Comparison of ENCODE assay signal across 9 cellular contexts in the genomic region with DNA sequence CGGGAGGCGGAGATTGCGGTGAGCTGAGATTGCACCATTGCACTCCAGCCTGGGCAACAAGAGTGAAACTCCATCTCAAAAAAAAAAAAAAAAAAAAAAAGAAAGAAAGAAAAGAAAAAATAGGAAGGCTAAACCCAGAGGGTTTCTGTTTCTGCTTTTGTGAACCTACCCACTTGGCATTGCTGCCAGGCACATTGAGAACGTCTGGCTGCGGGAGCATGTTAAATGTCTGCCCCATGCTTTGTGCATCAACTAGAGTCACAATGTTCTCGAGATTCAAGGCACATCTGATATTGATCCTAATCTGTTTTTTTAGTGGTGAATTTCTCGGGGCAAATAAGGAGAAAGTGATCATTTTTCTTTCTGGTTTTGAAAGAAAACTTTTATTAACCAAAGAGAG. TPM values are rescaled to one million over a fixed set of nuclear protein-coding genes. Genes with fewer than 3 reads are reported as not detected.
DNase-seq lines count a peak whose midpoint lies in the region; ATAC-seq, FAIRE-seq and TF ChIP-seq lines count a peak whose summit lies in the region.
"Had no signal": no experiment of that assay in that cellular context is flagged by ENCODE, and none has a peak within 500 bp of the region (broad histone marks: within the 10 kb centered on the region; RNA-seq: fewer than 3 reads in every experiment).

No MANE protein-coding gene starts in this region.

- TF ChIP-seq CTCF in right lobe of liver (IDR thresholded peaks at IDR 0.05) (no peak), HepG2 (CRISPR knock-in tag; IDR thresholded peaks at IDR 0.05) (no peak)

- peaks cover 37% of the 10 kb centered on the region for H3K4me1 Mint-ChIP-seq in activated T-helper 2 cell treated with anti-CD3 and anti-CD28 coated beads, Interferon-gamma antibody, Interleukin-2, Interleukin-4, amounts not matched to agents 10 μg/mL and 5 μg/mL and 100 μg/mL, durations not matched to agents 14 hours and 24 hours and 36 hours (ENCODE audit: low read depth)
- H3K4me1 Mint-ChIP-seq in naive thymus-derived CD8-positive, alpha-beta T cell, result peaks cover 26 to 64% (median 45%) of the 10 kb centered on the region in 4 donors

- TF ChIP-seq RAD21 in HepG2 (CRISPR knock-in tag; IDR thresholded peaks at IDR 0.05), result no peak

- H3K4me2 ChIP-seq in HepG2 (ENCODE audit: low read depth, low read length), result no peak overlapping the region

- peak overlapping the region; percentile 56 for H3K27ac Mint-ChIP-seq in activated T-helper 2 cell treated with anti-CD3 and anti-CD28 coated beads, Interferon-gamma antibody, Interleukin-2, Interleukin-4, amounts not matched to agents 10 μg/mL and 5 μg/mL and 100 μg/mL, durations not matched to agents 14 hours and 24 hours and 36 hours
- H3K27ac Mint-ChIP-seq in naive thymus-derived CD8-positive, alpha-beta T cell, result peak overlapping the region; percentile 79 to 99 (median 92)

- ATAC-seq in right lobe of liver (no peak), HepG2 (no peak)
- ATAC-seq in naive thymus-derived CD8-positive, alpha-beta T cell, result no peak

- peaks cover 29% of the 10 kb centered on the region for H3K36me3 Mint-ChIP-seq in activated T-helper 2 cell treated with anti-CD3 and anti-CD28 coated beads, Interferon-gamma antibody, Interleukin-2, Interleukin-4, amounts not matched to agents 10 μg/mL and 5 μg/mL and 100 μg/mL, durations not matched to agents 14 hours and 24 hours and 36 hours (ENCODE audit: low read depth)
- H3K36me3 Mint-ChIP-seq in naive thymus-derived CD8-positive, alpha-beta T cell, result peaks cover 0 to 6% (median 3%) of the 10 kb centered on the region in 3 donors

- TF ChIP-seq POLR2A in right lobe of liver (IDR thresholded peaks at IDR 0.05) (no peak), HepG2 (IDR thresholded peaks at IDR 0.05; ENCODE audit: insufficient read depth in 1 of 2, low read depth in 2 of 2, low read length in 2 of 2) (no peak)

- H3K9me3 ChIP-seq in right lobe of liver (no peaks in the 10 kb centered on the region), HepG2 (ENCODE audit: low read length) (no peaks in the 10 kb centered on the region)

- TF ChIP-seq EP300 in HepG2 (IDR thresholded peaks at IDR 0.05; ENCODE audit: low read depth in 2 of 2, low read length in 2 of 2) (no peak), HepG2 (CRISPR knock-in tag; IDR thresholded peaks at IDR 0.05; ENCODE audit: borderline replicate concordance) (no peak)

- H3K9ac ChIP-seq in HepG2 (ENCODE audit: insufficient read depth, low read depth, low read length), result no peak overlapping the region

- no TSS peak for BruUV-seq in HepG2 (replicated peaks; lab: Mats Ljungman, UMichigan)

- CTCF ChIA-PET in HepG2 (lab: Yijun Ruan, JAX; ENCODE audit: low intra/inter-chr PET ratio, low total read pairs), result no interaction called here

- peak overlapping the region in 2 of 3 donors; percentile 79 to 86 for H3K27ac ChIP-seq in right lobe of liver
- H3K27ac ChIP-seq in HepG2 (ENCODE audit: extremely low read length, insufficient read depth, low read length), result no peak overlapping the region

- no peaks in the 10 kb centered on the region for H3K9me3 Mint-ChIP-seq in activated T-helper 2 cell treated with anti-CD3 and anti-CD28 coated beads, Interferon-gamma antibody, Interleukin-2, Interleukin-4, amounts not matched to agents 10 μg/mL and 5 μg/mL and 100 μg/mL, durations not matched to agents 14 hours and 24 hours and 36 hours
- no peaks in the 10 kb centered on the region for H3K9me3 Mint-ChIP-seq in naive thymus-derived CD8-positive, alpha-beta T cell

- H4K20me1 ChIP-seq in HepG2 (ENCODE audit: insufficient read depth, low read length), result no peaks in the 10 kb centered on the region

- H3K27me3 ChIP-seq in right lobe of liver, result no peaks in the 10 kb centered on the region
- H3K27me3 ChIP-seq in HepG2 (ENCODE audit: control insufficient read depth in 1 of 2, insufficient read depth in 2 of 2, low read length in 2 of 2), result no peaks in the 10 kb centered on the region; a peak in 1 of 5 replicates

- no peak for FAIRE-seq in HepG2 (lab: Jason Lieb, UNC)

- DNase-seq in right lobe of liver, result no peak
- no peak for DNase-seq in HepG2 (ENCODE audit: low spot score)
- no peak for DNase-seq in activated T-helper 2 cell treated with anti-CD3 and anti-CD28 coated beads, Interferon-gamma antibody, Interleukin-2, Interleukin-4, amounts not matched to agents 10 μg/mL and 5 μg/mL and 100 μg/mL, durations not matched to agents 14 hours and 24 hours and 36 hours (ENCODE audit: low spot score)
- DNase-seq in naive thymus-derived CD8-positive, alpha-beta T cell, result no peak
- no peak for DNase-seq in OCI-M2 (lab: John Stamatoyannopoulos, UW; ENCODE audit: unreplicated experiment)
- DNase-seq in SHP77 (lab: John Stamatoyannopoulos, UW), result no peak
- no peak for DNase-seq in COLO668 (lab: John Stamatoyannopoulos, UW; ENCODE audit: unreplicated experiment)
- no peak for DNase-seq in ureter (ENCODE audit: low spot score)
- DNase-seq: NCI-H774 had no signal

- H3K36me3 ChIP-seq in right lobe of liver, result no peaks in the 10 kb centered on the region
- H3K36me3 ChIP-seq in HepG2 (replicated peaks in 1 of 2; ENCODE audit: control insufficient read depth in 1 of 2, insufficient read depth in 2 of 2, low read length in 2 of 2), result no peaks in the 10 kb centered on the region

- H3K27me3 Mint-ChIP-seq in activated T-helper 2 cell treated with anti-CD3 and anti-CD28 coated beads, Interferon-gamma antibody, Interleukin-2, Interleukin-4, amounts not matched to agents 10 μg/mL and 5 μg/mL and 100 μg/mL, durations not matched to agents 14 hours and 24 hours and 36 hours (ENCODE audit: low read depth), result no peaks in the 10 kb centered on the region
- H3K27me3 Mint-ChIP-seq in naive thymus-derived CD8-positive, alpha-beta T cell, result no peaks in the 10 kb centered on the region

- intact Hi-C loops in right lobe of liver (cut with DNase I) (no loop called here), HepG2 (cut with micrococcal nuclease; ENCODE audit: unreplicated experiment) (no loop called here)
- intact Hi-C loops in activated T-helper 2 cell treated with anti-CD3 and anti-CD28 coated beads, Interferon-gamma antibody, Interleukin-2, Interleukin-4, amounts not matched to agents 10 μg/mL and 5 μg/mL and 100 μg/mL, durations not matched to agents 14 hours and 24 hours and 36 hours (cut with micrococcal nuclease), result no loop called here

- in situ Hi-C loops in HepG2 (cut with HindIII; ENCODE audit: extremely low pct_ligation_motif_present, low pct_unique_long_range_greater_than_20kb), result no loop called here

- H3K4me3 Mint-ChIP-seq in activated T-helper 2 cell treated with anti-CD3 and anti-CD28 coated beads, Interferon-gamma antibody, Interleukin-2, Interleukin-4, amounts not matched to agents 10 μg/mL and 5 μg/mL and 100 μg/mL, durations not matched to agents 14 hours and 24 hours and 36 hours (ENCODE audit: low read depth), result peak overlapping the region; percentile 18
- H3K4me3 Mint-ChIP-seq in naive thymus-derived CD8-positive, alpha-beta T cell, result peak overlapping the region in 8 of 10 donors; percentile 79 to 94 (median 86)

- POLR2A ChIA-PET in HepG2 (lab: Yijun Ruan, JAX), result interaction anchor here (3.7 kb wide), 1 partner anchor 27 kb away, joined by 14 read pairs; no protein-coding TSS in a partner anchor
- POLR2A ChIA-PET in naive thymus-derived CD8-positive, alpha-beta T cell (lab: Charles Lee), result interaction anchor here (1.1 to 2.3 kb wide), 9 partner anchors 8 to 105 kb away, joined by 3 to 12 read pairs (median 5); no protein-coding TSS in a partner anchor

- peaks cover 31% of the 10 kb centered on the region for H3K79me2 ChIP-seq in HepG2 (ENCODE audit: insufficient read depth, low read length)

- H2AFZ ChIP-seq in HepG2 (ENCODE audit: low read length), result no peak overlapping the region

- H3K4me3 ChIP-seq in right lobe of liver (no peak overlapping the region), HepG2 (replicated peaks in 1 of 3; ENCODE audit: insufficient read depth in 1 of 3, low read depth in 2 of 3, low read length in 3 of 3) (no peak overlapping the region)

- H3K4me1 ChIP-seq in right lobe of liver, result peaks cover 0 to 54% (median 29%) of the 10 kb centered on the region in 4 donors
- peaks cover 62% of the 10 kb centered on the region for H3K4me1 ChIP-seq in HepG2 (ENCODE audit: insufficient read depth, low read length)

- WGBS in right lobe of liver (ENCODE audit: insufficient coverage, low coverage, low lambda C conversion rate, missing lambda C conversion rate), result 31% methylated on average over 7 of the region's 7 CpGs
- 90% methylated on average over 7 of the region's 7 CpGs for WGBS in HepG2 (ENCODE audit: low lambda C conversion rate)

RNA-seq across cellular contexts. Expression of gene SLC25A25, which starts 2.8 kb away (rescaled TPM):
- total RNA-seq in right lobe of liver (10 to 100 TPM; 21.2 to 81.5 (median 53.3) TPM), HepG2 (2016; rRNA removed; fragmentation: Illumina TruSeq; extraction: Trizol) (18.5 and 24.8 TPM in 2 replicates), ureter (21.7 TPM)
- 4.5 and 5.1 TPM in 2 replicates for total RNA-seq in HepG2 (2016; cell fraction: cytosol; rRNA removed; fragmentation: Illumina TruSeq; extraction: Trizol; ENCODE audit: low read depth)
- total RNA-seq in HepG2 (2016; cell fraction: insoluble cytoplasmic fraction; rRNA removed; fragmentation: Illumina TruSeq; extraction: Trizol), result 16.4 and 24.3 TPM in 2 replicates
- total RNA-seq in HepG2 (2016; cell fraction: membrane; rRNA removed; fragmentation: Illumina TruSeq; extraction: Trizol), result 10.5 and 11.1 TPM in 2 replicates
- total RNA-seq in HepG2 (2016; cell fraction: nucleus; rRNA removed; fragmentation: Illumina TruSeq; extraction: Trizol), result 21.4 and 25.1 TPM in 2 replicates
- 10.5 and 16.7 TPM in 2 replicates for polyA plus RNA-seq in HepG2 (2011; rRNA removed)
- 10.7 and 11.2 TPM in 2 replicates for polyA plus RNA-seq in HepG2 (2011; cell fraction: cytosol; rRNA removed)
- polyA plus RNA-seq in HepG2 (2011; cell fraction: nucleus; rRNA removed), result 26.1 and 29.6 TPM in 2 replicates
- 12.9 and 15.5 TPM in 2 replicates for polyA plus RNA-seq in HepG2 (2012)
- 1.1 and 1.3 TPM in 2 replicates for polyA plus RNA-seq in HepG2 (2016; cell fraction: cytosol; fragmentation: Illumina TruSeq; extraction: Trizol; ENCODE audit: low read depth)
- polyA plus RNA-seq in HepG2 (2016; cell fraction: insoluble cytoplasmic fraction; fragmentation: Illumina TruSeq; extraction: Trizol; ENCODE audit: low read depth), result 11.6 and 13.1 TPM in 2 replicates
- 2.6 and 2.7 TPM in 2 replicates for polyA plus RNA-seq in HepG2 (2016; cell fraction: membrane; fragmentation: Illumina TruSeq; extraction: Trizol; ENCODE audit: low read depth)
- 31.1 and 36.4 TPM in 2 replicates for polyA plus RNA-seq in HepG2 (2016; cell fraction: nucleus; fragmentation: Illumina TruSeq; extraction: Trizol; ENCODE audit: insufficient read depth, low read depth)
- 20.5 and 28.1 TPM in 2 replicates for polyA minus RNA-seq in HepG2 (2011; rRNA and poly(A)+ RNA removed; ENCODE audit: low replicate concordance)
- 10.0 and 10.2 TPM in 2 replicates for polyA minus RNA-seq in HepG2 (2011; cell fraction: cytosol; rRNA and poly(A)+ RNA removed)
- 14.4 and 26.1 TPM in 2 replicates for polyA minus RNA-seq in HepG2 (2011; cell fraction: nucleus; rRNA and poly(A)+ RNA removed)
- total RNA-seq in activated T-helper 2 cell treated with anti-CD3 and anti-CD28 coated beads, Interferon-gamma antibody, Interleukin-2, Interleukin-4, amounts not matched to agents 10 μg/mL and 5 μg/mL and 100 μg/mL, durations not matched to agents 14 hours and 24 hours and 36 hours, result 11.3 and 11.9 TPM in 2 replicates
- total RNA-seq in naive thymus-derived CD8-positive, alpha-beta T cell, result 10 to 100 TPM; 18.6 to 18.9 TPM
- 10 to 100 TPM; 12.1 to 17.8 (median 13.8) TPM for polyA plus RNA-seq in naive thymus-derived CD8-positive, alpha-beta T cell

RNA-seq across cellular contexts. Expression of gene NAIF1, which starts 3.8 kb away (rescaled TPM):
- 1 to 10 TPM; 3.9 to 6.8 (median 5.7) TPM for total RNA-seq in right lobe of liver
- 6.0 and 6.6 TPM in 2 replicates for total RNA-seq in HepG2 (2016; rRNA removed; fragmentation: Illumina TruSeq; extraction: Trizol)
- 3.1 and 4.1 TPM in 2 replicates for total RNA-seq in HepG2 (2016; cell fraction: cytosol; rRNA removed; fragmentation: Illumina TruSeq; extraction: Trizol; ENCODE audit: low read depth)
- 6.0 and 6.4 TPM in 2 replicates for total RNA-seq in HepG2 (2016; cell fraction: insoluble cytoplasmic fraction; rRNA removed; fragmentation: Illumina TruSeq; extraction: Trizol)
- total RNA-seq in HepG2 (2016; cell fraction: membrane; rRNA removed; fragmentation: Illumina TruSeq; extraction: Trizol), result 5.7 and 6.1 TPM in 2 replicates
- total RNA-seq in HepG2 (2016; cell fraction: nucleus; rRNA removed; fragmentation: Illumina TruSeq; extraction: Trizol), result 2.9 and 4.1 TPM in 2 replicates
- 6.9 TPM in 2 replicates for polyA plus RNA-seq in HepG2 (2011; rRNA removed)
- 4.9 and 6.4 TPM in 2 replicates for polyA plus RNA-seq in HepG2 (2011; cell fraction: cytosol; rRNA removed)
- polyA plus RNA-seq in HepG2 (2011; cell fraction: nucleus; rRNA removed), result 3.8 and 4.0 TPM in 2 replicates
- polyA plus RNA-seq in HepG2 (2012), result 3.0 and 3.8 TPM in 2 replicates
- 2.4 and 2.6 TPM in 2 replicates for polyA plus RNA-seq in HepG2 (2016; cell fraction: cytosol; fragmentation: Illumina TruSeq; extraction: Trizol; ENCODE audit: low read depth)
- 5.2 and 5.7 TPM in 2 replicates for polyA plus RNA-seq in HepG2 (2016; cell fraction: insoluble cytoplasmic fraction; fragmentation: Illumina TruSeq; extraction: Trizol; ENCODE audit: low read depth)
- 3.5 and 3.9 TPM in 2 replicates for polyA plus RNA-seq in HepG2 (2016; cell fraction: membrane; fragmentation: Illumina TruSeq; extraction: Trizol; ENCODE audit: low read depth)
- 4.9 and 5.1 TPM in 2 replicates for polyA plus RNA-seq in HepG2 (2016; cell fraction: nucleus; fragmentation: Illumina TruSeq; extraction: Trizol; ENCODE audit: insufficient read depth, low read depth)
- 8.2 and 13.2 TPM in 2 replicates for polyA minus RNA-seq in HepG2 (2011; rRNA and poly(A)+ RNA removed; ENCODE audit: low replicate concordance)
- 3.2 and 6.0 TPM in 2 replicates for polyA minus RNA-seq in HepG2 (2011; cell fraction: cytosol; rRNA and poly(A)+ RNA removed)
- polyA minus RNA-seq in HepG2 (2011; cell fraction: nucleus; rRNA and poly(A)+ RNA removed), result 1.5 and 2.1 TPM in 2 replicates
- total RNA-seq in activated T-helper 2 cell treated with anti-CD3 and anti-CD28 coated beads, Interferon-gamma antibody, Interleukin-2, Interleukin-4, amounts not matched to agents 10 μg/mL and 5 μg/mL and 100 μg/mL, durations not matched to agents 14 hours and 24 hours and 36 hours, result 10.2 and 10.5 TPM in 2 replicates
- total RNA-seq in naive thymus-derived CD8-positive, alpha-beta T cell, result 10 to 100 TPM; 14.3 to 18.3 TPM
- polyA plus RNA-seq in naive thymus-derived CD8-positive, alpha-beta T cell, result 10 to 100 TPM; 10.1 to 13.3 (median 11.3) TPM
- 6.9 TPM for total RNA-seq in ureter

RNA-seq across cellular contexts. Expression of gene PTGES2, which starts 56.7 kb away (rescaled TPM):
- total RNA-seq in right lobe of liver (10 to 100 TPM; 27.2 to 67.2 (median 30.5) TPM), HepG2 (2016; rRNA removed; fragmentation: Illumina TruSeq; extraction: Trizol) (68.5 and 79.8 TPM in 2 replicates), ureter (87.8 TPM)
- total RNA-seq in HepG2 (2016; cell fraction: cytosol; rRNA removed; fragmentation: Illumina TruSeq; extraction: Trizol; ENCODE audit: low read depth), result 176 and 179 TPM in 2 replicates
- 65.6 and 85.2 TPM in 2 replicates for total RNA-seq in HepG2 (2016; cell fraction: insoluble cytoplasmic fraction; rRNA removed; fragmentation: Illumina TruSeq; extraction: Trizol)
- 80.3 and 84.6 TPM in 2 replicates for total RNA-seq in HepG2 (2016; cell fraction: membrane; rRNA removed; fragmentation: Illumina TruSeq; extraction: Trizol)
- 40.6 and 44.2 TPM in 2 replicates for total RNA-seq in HepG2 (2016; cell fraction: nucleus; rRNA removed; fragmentation: Illumina TruSeq; extraction: Trizol)
- 63.7 and 67.2 TPM in 2 replicates for polyA plus RNA-seq in HepG2 (2011; rRNA removed)
- 53.6 and 85.6 TPM in 2 replicates for polyA plus RNA-seq in HepG2 (2011; cell fraction: cytosol; rRNA removed)
- 128 and 148 TPM in 2 replicates for polyA plus RNA-seq in HepG2 (2011; cell fraction: nucleus; rRNA removed)
- 39.6 and 40.6 TPM in 2 replicates for polyA plus RNA-seq in HepG2 (2012)
- 61.1 and 71.8 TPM in 2 replicates for polyA plus RNA-seq in HepG2 (2016; cell fraction: cytosol; fragmentation: Illumina TruSeq; extraction: Trizol; ENCODE audit: low read depth)
- 67.8 and 88.5 TPM in 2 replicates for polyA plus RNA-seq in HepG2 (2016; cell fraction: insoluble cytoplasmic fraction; fragmentation: Illumina TruSeq; extraction: Trizol; ENCODE audit: low read depth)
- 68.9 and 78.2 TPM in 2 replicates for polyA plus RNA-seq in HepG2 (2016; cell fraction: membrane; fragmentation: Illumina TruSeq; extraction: Trizol; ENCODE audit: low read depth)
- polyA plus RNA-seq in HepG2 (2016; cell fraction: nucleus; fragmentation: Illumina TruSeq; extraction: Trizol; ENCODE audit: insufficient read depth, low read depth), result 101 and 105 TPM in 2 replicates
- polyA minus RNA-seq in HepG2 (2011; rRNA and poly(A)+ RNA removed; ENCODE audit: low replicate concordance), result 109 and 143 TPM in 2 replicates
- 29.5 and 39.2 TPM in 2 replicates for polyA minus RNA-seq in HepG2 (2011; cell fraction: cytosol; rRNA and poly(A)+ RNA removed)
- 39.4 and 44.6 TPM in 2 replicates for polyA minus RNA-seq in HepG2 (2011; cell fraction: nucleus; rRNA and poly(A)+ RNA removed)
- total RNA-seq in activated T-helper 2 cell treated with anti-CD3 and anti-CD28 coated beads, Interferon-gamma antibody, Interleukin-2, Interleukin-4, amounts not matched to agents 10 μg/mL and 5 μg/mL and 100 μg/mL, durations not matched to agents 14 hours and 24 hours and 36 hours, result 67.8 and 77.6 TPM in 2 replicates
- 10 to 100 TPM; 69.2 to 75.6 TPM for total RNA-seq in naive thymus-derived CD8-positive, alpha-beta T cell
- polyA plus RNA-seq in naive thymus-derived CD8-positive, alpha-beta T cell, result 10 to 100 TPM; 28.9 to 49.8 (median 33.3) TPM
